23 cellular contexts compared by ENCODE assay signal in the genomic region with DNA sequence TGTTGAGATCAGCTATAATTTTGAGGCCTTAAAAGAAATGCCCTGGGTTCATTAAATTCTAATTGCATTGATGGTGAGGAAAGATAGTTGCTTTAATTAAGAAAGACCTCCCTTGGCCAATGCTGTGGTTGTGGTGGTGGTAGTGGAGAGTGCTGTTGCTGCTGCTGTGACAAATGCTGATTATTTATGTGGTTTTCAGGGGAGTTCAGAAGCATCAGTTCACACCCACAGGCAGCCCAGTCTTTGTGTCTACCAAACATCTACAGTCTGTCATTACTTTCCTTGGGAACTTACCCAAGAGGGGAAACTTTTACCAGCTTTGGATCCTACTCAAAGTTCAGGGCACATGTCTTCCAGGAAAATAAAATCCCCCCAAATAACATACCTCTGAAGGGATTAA.
"Had no signal": no experiment of that assay in that cellular context is flagged by ENCODE, and none has a peak within 500 bp of the region (broad histone marks: within the 10 kb centered on the region; RNA-seq: fewer than 3 reads in every experiment).

No MANE protein-coding gene starts in this region.

- H3K27me3 Mint-ChIP-seq: stimulated activated naive CD8-positive, alpha-beta T cell treated with anti-CD3 and anti-CD28 coated beads, Interleukin-15, Interleukin-2, amounts not matched to agents 100 ng/mL and 50 ng/mL, for 24 hours had no signal

- H3K27ac Mint-ChIP-seq: memory B cell; nephron; neural progenitor cell; stimulated activated memory B cell treated with anti-CD40 and anti-IgM and Interleukin-4, amounts not matched to agents 10 μg/mL and 1 μg/mL and 100 μg/mL, for 72 hours; stimulated activated naive CD8-positive, alpha-beta T cell treated with anti-CD3 and anti-CD28 coated beads, Interleukin-15, Interleukin-2, amounts not matched to agents 100 ng/mL and 50 ng/mL, for 24 hours had no signal

- H3K4me3 Mint-ChIP-seq: memory B cell; nephron; neural progenitor cell; stimulated activated memory B cell treated with anti-CD40 and anti-IgM and Interleukin-4, amounts not matched to agents 10 μg/mL and 1 μg/mL and 100 μg/mL, for 72 hours; stimulated activated naive CD8-positive, alpha-beta T cell treated with anti-CD3 and anti-CD28 coated beads, Interleukin-15, Interleukin-2, amounts not matched to agents 100 ng/mL and 50 ng/mL, for 24 hours had no signal

- H3K36me3 Mint-ChIP-seq: memory B cell; neural progenitor cell; stimulated activated memory B cell treated with anti-CD40 and anti-IgM and Interleukin-4, amounts not matched to agents 10 μg/mL and 1 μg/mL and 100 μg/mL, for 72 hours had no signal

- H3K4me3 ChIP-seq: coronary artery, gastroesophageal sphincter, heart left ventricle, hepatocyte, lung, neural progenitor cell, psoas muscle, sigmoid colon, suprapubic skin, transverse colon, upper lobe of right lung, uterus had no signal

- DNase-seq: dermis blood vessel endothelial cell; foreskin keratinocyte; heart left ventricle; kidney; psoas muscle; right cardiac atrium; sigmoid colon; stimulated activated CD4-positive, alpha-beta T cell treated with anti-CD3 and anti-CD28 coated beads, Interleukin-2, amount 100 ng/mL, for 24 hours; stimulated activated CD4-positive, alpha-beta T cell treated with anti-CD3 and anti-CD28 coated beads, Interleukin-4, amount 100 ng/mL, for 24 hours; transverse colon; upper lobe of right lung; uterus had no signal

- ATAC-seq: foreskin keratinocyte; gastroesophageal sphincter; heart left ventricle; left lobe of liver; psoas muscle; right cardiac atrium; stimulated activated memory B cell treated with anti-CD40 and anti-IgM and Interleukin-4, amounts not matched to agents 10 μg/mL and 1 μg/mL and 100 μg/mL, for 72 hours; upper lobe of right lung had no signal

- H3K9me3 Mint-ChIP-seq: memory B cell; nephron; neural progenitor cell; stimulated activated memory B cell treated with anti-CD40 and anti-IgM and Interleukin-4, amounts not matched to agents 10 μg/mL and 1 μg/mL and 100 μg/mL, for 72 hours; stimulated activated naive CD8-positive, alpha-beta T cell treated with anti-CD3 and anti-CD28 coated beads, Interleukin-15, Interleukin-2, amounts not matched to agents 100 ng/mL and 50 ng/mL, for 24 hours had no signal

- H3K4me1 Mint-ChIP-seq: memory B cell; stimulated activated memory B cell treated with anti-CD40 and anti-IgM and Interleukin-4, amounts not matched to agents 10 μg/mL and 1 μg/mL and 100 μg/mL, for 72 hours had no signal
